In genomic region chr20:31758991-31759390, GRCh38 we compare ENCODE assay signal across 15 cellular contexts. TPM values are rescaled to one million over a fixed set of nuclear protein-coding genes. Genes with fewer than 3 reads are reported as not detected.
DNase-seq lines count a peak whose midpoint lies in the region; ATAC-seq and TF ChIP-seq lines count a peak whose summit lies in the region.
"Had no signal": no experiment of that assay in that cellular context is flagged by ENCODE, and none has a peak within 500 bp of the region (broad histone marks: within the 10 kb centered on the region; RNA-seq: fewer than 3 reads in every experiment).

No MANE protein-coding gene starts in this region.

- H3K36me3 Mint-ChIP-seq in osteocyte (ENCODE audit: unreplicated experiment): no peaks in the 10 kb centered on the region

- H2AFZ ChIP-seq in DND-41 (ENCODE audit: low read depth, low read length) (no peak overlapping the region), fibroblast of lung (ENCODE audit: low read length) (no peak overlapping the region)
- H2AFZ ChIP-seq: PC-9 had no signal

- H3K9ac ChIP-seq in DND-41 (ENCODE audit: low read depth, low read length) (no peak overlapping the region), fibroblast of lung (ENCODE audit: insufficient read depth, low read length) (no peak overlapping the region)

- peaks cover 94% of the 10 kb centered on the region for H3K36me3 ChIP-seq in DND-41 (ENCODE audit: insufficient read depth, low read length)
- H3K36me3 ChIP-seq in fibroblast of lung (ENCODE audit: control insufficient read depth, insufficient read depth, low read length): no peaks in the 10 kb centered on the region

- no peak overlapping the region for H3K4me3 Mint-ChIP-seq in osteocyte (ENCODE audit: unreplicated experiment)
- H3K4me3 Mint-ChIP-seq: CD14-positive monocyte had no signal

- H3K4me2 ChIP-seq in DND-41 (ENCODE audit: insufficient read depth, low read length): no peak overlapping the region
- H3K4me2 ChIP-seq in fibroblast of lung (ENCODE audit: extremely low read depth, insufficient read depth, low read length): no peak overlapping the region
- H3K4me2 ChIP-seq: A549, PC-9 had no signal

- H3K79me2 ChIP-seq in DND-41 (ENCODE audit: insufficient read depth, low read length) (peaks cover 97% of the 10 kb centered on the region), fibroblast of lung (ENCODE audit: control insufficient read depth, insufficient read depth, low read length) (peaks cover 71% of the 10 kb centered on the region)

- H3K4me1 Mint-ChIP-seq in osteocyte (ENCODE audit: unreplicated experiment): peaks cover 44% of the 10 kb centered on the region
- H3K4me1 Mint-ChIP-seq: CD14-positive monocyte had no signal

- peak overlapping the region; percentile 96 for H3K27ac Mint-ChIP-seq in osteocyte (ENCODE audit: unreplicated experiment)

- peaks cover 44% of the 10 kb centered on the region for H4K20me1 ChIP-seq in DND-41 (ENCODE audit: insufficient read depth, low read length)
- H4K20me1 ChIP-seq in fibroblast of lung (ENCODE audit: control insufficient read depth, extremely low read depth, insufficient read depth, low read length): no peaks in the 10 kb centered on the region

- DNase-seq in DND-41 (no peak), fibroblast of lung (ENCODE audit: low read depth in 2 of 2) (no peak), osteocyte (ENCODE audit: extremely low spot score, unreplicated experiment) (no peak), iPS-NIHi7 (ENCODE audit: extremely low spot score) (no peak), anterior cingulate cortex (lab: John Stamatoyannopoulos, UW) (no peak)
- DNase-seq: Karpas-422, MM.1S, NCI-H1092 treated with DMSO at 0.1 percent for 48 hours, NCI-H2081 treated with DMSO at 0.1 percent for 48 hours, NCI-H510A treated with DMSO at 0.1 percent for 48 hours, PC-9 had no signal

- no peaks in the 10 kb centered on the region for H3K9me3 ChIP-seq in DND-41 (ENCODE audit: insufficient read depth, low read length, severe bottlenecking)
- H3K9me3 ChIP-seq in fibroblast of lung (ENCODE audit: control insufficient read depth, insufficient read depth, low read depth, low read length): no peaks in the 10 kb centered on the region
- H3K9me3 ChIP-seq: A549 had no signal

- no peaks in the 10 kb centered on the region for H3K27me3 Mint-ChIP-seq in osteocyte (ENCODE audit: unreplicated experiment)

- H3K27me3 ChIP-seq in DND-41 (ENCODE audit: insufficient read depth, low read length, poor library complexity) (no peaks in the 10 kb centered on the region), fibroblast of lung (ENCODE audit: control insufficient read depth, insufficient read depth, low read length) (no peaks in the 10 kb centered on the region)

- TF ChIP-seq CTCF in DND-41 (IDR thresholded peaks at IDR 0.05; ENCODE audit: borderline replicate concordance, extremely low read depth, low read length, poor library complexity, severe bottlenecking) (no peak), fibroblast of lung (conservative IDR thresholded peaks at IDR 0.05 in 1 of 2, IDR thresholded peaks at IDR 0.05 in 1 of 2; ENCODE audit: low read depth in 1 of 2, low read length in 2 of 2) (no peak), osteocyte (IDR thresholded peaks at IDR 0.05) (no peak)

- ATAC-seq in DND-41 (ENCODE audit: insufficient read depth, low read depth) (peak; percentile 22; the same call in 1 of the 3 replicates), SK-N-SH treated with all-trans-retinoic acid at 6 μM for 48 hours (peak; percentile 65), HG03280 (IDR thresholded peaks at IDR 0.05; ENCODE audit: unreplicated experiment) (no peak)
- ATAC-seq: A549 had no signal

- H3K9me3 Mint-ChIP-seq in osteocyte (ENCODE audit: unreplicated experiment): no peaks in the 10 kb centered on the region
- H3K9me3 Mint-ChIP-seq: CD14-positive monocyte had no signal

- H3K4me1 ChIP-seq in DND-41 (ENCODE audit: insufficient read depth, low read length) (no peaks in the 10 kb centered on the region), fibroblast of lung (ENCODE audit: control insufficient read depth, extremely low read depth, insufficient read depth, low read length) (peaks cover 2% of the 10 kb centered on the region)

- no peak overlapping the region for H3K27ac ChIP-seq in DND-41 (ENCODE audit: low read length)
- peak overlapping the region; percentile 6 for H3K27ac ChIP-seq in fibroblast of lung (ENCODE audit: insufficient read depth, low read length)
- H3K27ac ChIP-seq: A549, PC-9 had no signal

- no peak overlapping the region for H3K4me3 ChIP-seq in DND-41 (ENCODE audit: low read depth in 1 of 2, low read length in 2 of 2)
- H3K4me3 ChIP-seq in fibroblast of lung (replicated peaks in 1 of 4; ENCODE audit: control extremely low read depth in 1 of 4, insufficient read depth in 1 of 4, low read depth in 3 of 4, low read length in 4 of 4): no peak overlapping the region
- H3K4me3 ChIP-seq: A549, PC-9 had no signal

TF ChIP-seq in SK-N-SH treated with all-trans-retinoic acid at 6 μM for 48 hours, 23 proteins besides CTCF, POLR2A, EP300 and RAD21 (continues in another document):
- TF ChIP-seq ISL1 (CRISPR knock-in tag; IDR thresholded peaks at IDR 0.05): no peak
- TF ChIP-seq CSDC2 (CRISPR knock-in tag; IDR thresholded peaks at IDR 0.05): no peak
- no peak for TF ChIP-seq ZFP3 (CRISPR knock-in tag; IDR thresholded peaks at IDR 0.05)
- TF ChIP-seq, protein P1, sequence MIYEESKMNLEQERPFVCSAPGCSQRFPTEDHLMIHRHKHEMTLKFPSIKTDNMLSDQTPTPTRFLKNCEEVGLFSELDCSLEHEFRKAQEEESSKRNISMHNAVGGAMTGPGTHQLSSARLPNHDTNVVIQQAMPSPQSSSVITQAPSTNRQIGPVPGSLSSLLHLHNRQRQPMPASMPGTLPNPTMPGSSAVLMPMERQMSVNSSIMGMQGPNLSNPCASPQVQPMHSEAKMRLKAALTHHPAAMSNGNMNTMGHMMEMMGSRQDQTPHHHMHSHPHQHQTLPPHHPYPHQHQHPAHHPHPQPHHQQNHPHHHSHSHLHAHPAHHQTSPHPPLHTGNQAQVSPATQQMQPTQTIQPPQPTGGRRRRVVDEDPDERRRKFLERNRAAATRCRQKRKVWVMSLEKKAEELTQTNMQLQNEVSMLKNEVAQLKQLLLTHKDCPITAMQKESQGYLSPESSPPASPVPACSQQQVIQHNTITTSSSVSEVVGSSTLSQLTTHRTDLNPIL (CRISPR knock-in tag; IDR thresholded peaks at IDR 0.05; ENCODE audit: low read depth): no peak
- TF ChIP-seq GLIS3 (CRISPR knock-in tag; IDR thresholded peaks at IDR 0.05): no peak
- TF ChIP-seq TOX (CRISPR knock-in tag; IDR thresholded peaks at IDR 0.05; ENCODE audit: borderline replicate concordance): no peak
- TF ChIP-seq ESRRG (CRISPR knock-in tag; IDR thresholded peaks at IDR 0.05): no peak
- no peak for TF ChIP-seq SNAI2 (CRISPR knock-in tag; IDR thresholded peaks at IDR 0.05)
- TF ChIP-seq ARNTL (CRISPR knock-in tag; IDR thresholded peaks at IDR 0.05; ENCODE audit: borderline replicate concordance, low read depth): no peak
- TF ChIP-seq, protein P2, sequence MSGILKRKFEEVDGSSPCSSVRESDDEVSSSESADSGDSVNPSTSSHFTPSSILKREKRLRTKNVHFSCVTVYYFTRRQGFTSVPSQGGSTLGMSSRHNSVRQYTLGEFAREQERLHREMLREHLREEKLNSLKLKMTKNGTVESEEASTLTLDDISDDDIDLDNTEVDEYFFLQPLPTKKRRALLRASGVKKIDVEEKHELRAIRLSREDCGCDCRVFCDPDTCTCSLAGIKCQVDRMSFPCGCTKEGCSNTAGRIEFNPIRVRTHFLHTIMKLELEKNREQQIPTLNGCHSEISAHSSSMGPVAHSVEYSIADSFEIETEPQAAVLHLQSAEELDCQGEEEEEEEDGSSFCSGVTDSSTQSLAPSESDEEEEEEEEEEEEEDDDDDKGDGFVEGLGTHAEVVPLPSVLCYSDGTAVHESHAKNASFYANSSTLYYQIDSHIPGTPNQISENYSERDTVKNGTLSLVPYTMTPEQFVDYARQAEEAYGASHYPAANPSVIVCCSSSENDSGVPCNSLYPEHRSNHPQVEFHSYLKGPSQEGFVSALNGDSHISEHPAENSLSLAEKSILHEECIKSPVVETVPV (CRISPR knock-in tag; IDR thresholded peaks at IDR 0.05): no peak
- TF ChIP-seq ZNF565 (CRISPR knock-in tag; conservative IDR thresholded peaks at IDR 0.05; ENCODE audit: low read depth): no peak
- TF ChIP-seq, protein P3, sequence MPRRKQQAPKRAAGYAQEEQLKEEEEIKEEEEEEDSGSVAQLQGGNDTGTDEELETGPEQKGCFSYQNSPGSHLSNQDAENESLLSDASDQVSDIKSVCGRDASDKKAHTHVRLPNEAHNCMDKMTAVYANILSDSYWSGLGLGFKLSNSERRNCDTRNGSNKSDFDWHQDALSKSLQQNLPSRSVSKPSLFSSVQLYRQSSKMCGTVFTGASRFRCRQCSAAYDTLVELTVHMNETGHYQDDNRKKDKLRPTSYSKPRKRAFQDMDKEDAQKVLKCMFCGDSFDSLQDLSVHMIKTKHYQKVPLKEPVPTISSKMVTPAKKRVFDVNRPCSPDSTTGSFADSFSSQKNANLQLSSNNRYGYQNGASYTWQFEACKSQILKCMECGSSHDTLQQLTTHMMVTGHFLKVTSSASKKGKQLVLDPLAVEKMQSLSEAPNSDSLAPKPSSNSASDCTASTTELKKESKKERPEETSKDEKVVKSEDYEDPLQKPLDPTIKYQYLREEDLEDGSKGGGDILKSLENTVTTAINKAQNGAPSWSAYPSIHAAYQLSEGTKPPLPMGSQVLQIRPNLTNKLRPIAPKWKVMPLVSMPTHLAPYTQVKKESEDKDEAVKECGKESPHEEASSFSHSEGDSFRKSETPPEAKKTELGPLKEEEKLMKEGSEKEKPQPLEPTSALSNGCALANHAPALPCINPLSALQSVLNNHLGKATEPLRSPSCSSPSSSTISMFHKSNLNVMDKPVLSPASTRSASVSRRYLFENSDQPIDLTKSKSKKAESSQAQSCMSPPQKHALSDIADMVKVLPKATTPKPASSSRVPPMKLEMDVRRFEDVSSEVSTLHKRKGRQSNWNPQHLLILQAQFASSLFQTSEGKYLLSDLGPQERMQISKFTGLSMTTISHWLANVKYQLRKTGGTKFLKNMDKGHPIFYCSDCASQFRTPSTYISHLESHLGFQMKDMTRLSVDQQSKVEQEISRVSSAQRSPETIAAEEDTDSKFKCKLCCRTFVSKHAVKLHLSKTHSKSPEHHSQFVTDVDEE (CRISPR knock-in tag; IDR thresholded peaks at IDR 0.05): no peak
- no peak for TF ChIP-seq ZC3H10 (CRISPR knock-in tag; IDR thresholded peaks at IDR 0.05)
- TF ChIP-seq ZFP30 (CRISPR knock-in tag; IDR thresholded peaks at IDR 0.05): no peak
- no peak for TF ChIP-seq TCF4 (CRISPR knock-in tag; IDR thresholded peaks at IDR 0.05; ENCODE audit: borderline replicate concordance)

RNA-seq across cellular contexts. Expression of gene TPX2, which starts 19.9 kb away (rescaled TPM):
- total RNA-seq in fibroblast of lung (5.4 and 21.0 TPM in 2 replicates), osteocyte (22.6 and 25.5 TPM in 2 replicates)
- 19.9 and 72.2 TPM in 2 replicates for polyA plus RNA-seq in fibroblast of lung
- polyA plus RNA-seq in fibroblast of lung (2012): 21.0 and 71.3 TPM in 2 replicates
- polyA minus RNA-seq in fibroblast of lung (ENCODE audit: low replicate concordance): 6.1 and 22.6 TPM in 2 replicates

RNA-seq across cellular contexts. Expression of gene BCL2L1, which starts 36.3 kb away (rescaled TPM):
- total RNA-seq in fibroblast of lung: 50.8 and 77.1 TPM in 2 replicates
- polyA plus RNA-seq in fibroblast of lung: 61.8 and 107 TPM in 2 replicates
- 63.9 and 103 TPM in 2 replicates for polyA plus RNA-seq in fibroblast of lung (2012)
- 62.6 and 98.4 TPM in 2 replicates for polyA minus RNA-seq in fibroblast of lung (ENCODE audit: low replicate concordance)
- 67.0 and 69.4 TPM in 2 replicates for total RNA-seq in osteocyte
